ENCODE assay signal across 21 cellular contexts in the genomic region with DNA sequence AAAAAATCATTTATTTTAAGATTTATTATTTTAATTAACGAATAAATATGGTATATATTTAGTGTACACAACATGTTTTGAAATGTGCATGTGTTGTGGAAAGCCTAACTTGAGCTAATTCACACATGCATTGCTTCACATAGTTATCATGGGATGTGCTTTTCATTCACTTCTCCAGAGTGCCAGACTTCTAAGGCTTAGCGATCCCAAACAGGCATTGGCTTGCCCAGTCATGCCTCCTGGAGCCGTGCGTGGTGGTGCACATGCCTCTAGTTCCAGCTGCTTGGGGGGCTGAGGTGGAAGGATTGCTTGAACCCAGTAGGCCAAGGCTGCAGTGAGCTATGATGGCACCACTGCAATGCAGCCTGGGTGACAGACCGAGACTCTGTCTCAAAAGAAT. TPM values are rescaled to one million over a fixed set of nuclear protein-coding genes. Genes with fewer than 3 reads are reported as not detected.
"Had no signal": no experiment of that assay in that cellular context is flagged by ENCODE, and none has a peak within 500 bp of the region (broad histone marks: within the 10 kb centered on the region; RNA-seq: fewer than 3 reads in every experiment).

No MANE protein-coding gene starts in this region.

- ATAC-seq: esophagus mucosa; gastrocnemius medialis; heart right ventricle; left lung; lower lobe of right lung; naive thymus-derived CD4-positive, alpha-beta T cell; psoas muscle; right lobe of liver; stimulated activated effector memory CD8-positive, alpha-beta T cell treated with anti-CD3 and anti-CD28 coated beads, Interleukin-12 subunit alpha, Interleukin-12 subunit beta, amount 100 ng/mL, for 72 hours; stimulated activated naive CD8-positive, alpha-beta T cell treated with anti-CD3 and anti-CD28 coated beads, Interleukin-15, Interleukin-2, amounts not matched to agents 100 U/mL and 50 U/mL, for 24 hours had no signal

- H3K27ac ChIP-seq: gastrocnemius medialis, heart right ventricle, left lung, lower lobe of right lung, neutrophil, psoas muscle, right lobe of liver, tibial artery, upper lobe of left lung had no signal

- H3K4me3 ChIP-seq: gastrocnemius medialis, heart right ventricle, left lung, lower lobe of right lung, psoas muscle, right lobe of liver, tibial artery, upper lobe of left lung had no signal

- DNase-seq: cortex of kidney; gastrocnemius medialis; heart right ventricle; hypothalamus; left lung; lower lobe of right lung; mesendoderm; naive thymus-derived CD4-positive, alpha-beta T cell; nephron progenitor cell; psoas muscle; retina; right lobe of liver; stimulated activated CD4-positive, alpha-beta T cell treated with anti-CD3 and anti-CD28 coated beads, Interleukin-4, amount 100 ng/mL, for 1 hour; stimulated activated CD8-positive, alpha-beta memory T cell treated with anti-CD3 and anti-CD28 coated beads, Interleukin-4, amount 100 ng/mL, for 48 hours; stimulated activated naive CD8-positive, alpha-beta T cell treated with anti-CD3 and anti-CD28 coated beads, Interleukin-15, Interleukin-2, amounts not matched to agents 100 U/mL and 50 U/mL, for 24 hours had no signal

RNA-seq across cellular contexts. Expression of a gene that starts 40.5 kb away (rescaled TPM):
- total RNA-seq: endothelial cell of umbilical vein had no signal
